In genomic region chr18:36481935-36482334, GRCh38 we compare ENCODE assay signal across 27 cellular contexts.
"Had no signal": no experiment of that assay in that cellular context is flagged by ENCODE, and none has a peak within 500 bp of the region (broad histone marks: within the 10 kb centered on the region; RNA-seq: fewer than 3 reads in every experiment).

No MANE protein-coding gene starts in this region.

- FAIRE-seq: TTC549 had no signal

- H3K4me3 ChIP-seq: adrenal gland, body of pancreas, esophagus muscularis mucosa, heart right ventricle, right lobe of liver, uterus had no signal

- H3K27me3 ChIP-seq: adrenal gland, body of pancreas, esophagus muscularis mucosa, foreskin keratinocyte, heart right ventricle, neutrophil, right lobe of liver, uterus had no signal

- DNase-seq: activated CD4-positive, alpha-beta memory T cell treated with anti-CD3 and anti-CD28 coated beads for 36 hours; activated CD4-positive, alpha-beta T cell treated with anti-CD3 and anti-CD28 coated beads, Interleukin-2, amount 10 ng/mL, durations not matched to agents 24 days and 14 days; activated CD4-positive, CD25-positive, alpha-beta regulatory T cell treated with anti-CD3 and anti-CD28 coated beads, Interleukin-2, amount 50 U/mL, for 72 hours; activated CD8-positive, alpha-beta memory T cell treated with anti-CD3 and anti-CD28 coated beads, Interleukin-2, amount 50 U/mL, for 4 hours; activated effector memory CD4-positive, alpha-beta T cell treated with anti-CD3 and anti-CD28 coated beads, Interleukin-2, amount 50 U/mL, for 16 hours; activated naive CD4-positive, alpha-beta T cell treated with anti-CD3 and anti-CD28 coated beads for 36 hours; activated naive CD8-positive, alpha-beta T cell treated with anti-CD3 and anti-CD28 coated beads for 36 hours; activated T-cell treated with anti-CD3 and anti-CD28 coated beads, Interleukin-2, amount 50 U/mL, for 1 hour; aorta; body of pancreas; foreskin keratinocyte; heart right ventricle; left cardiac atrium; naive B cell; right lobe of liver; stimulated activated CD4-positive, alpha-beta T cell treated with anti-CD3 and anti-CD28 coated beads, Interleukin-4, amount 100 ng/mL, for 4 hours; stimulated activated CD8-positive, alpha-beta memory T cell treated with anti-CD3 and anti-CD28 coated beads, Interleukin-4, amount 100 ng/mL, for 48 hours; stimulated activated naive CD8-positive, alpha-beta T cell treated with anti-CD3 and anti-CD28 coated beads, Interleukin-15, amount 100 ng/mL, for 72 hours; substantia nigra; T-helper 9 cell; uterus; WERI-Rb-1 had no signal

- H3K27ac ChIP-seq: adrenal gland, body of pancreas, esophagus muscularis mucosa, foreskin keratinocyte, neutrophil, right lobe of liver, uterus, WERI-Rb-1 had no signal

- H3K36me3 ChIP-seq: adrenal gland, esophagus muscularis mucosa, heart right ventricle, neutrophil, right lobe of liver, uterus, WERI-Rb-1 had no signal

- H3K9me3 ChIP-seq: adrenal gland, body of pancreas, esophagus muscularis mucosa, heart right ventricle, neutrophil, right lobe of liver, uterus had no signal

- ATAC-seq: stimulated activated memory B cell treated with anti-CD40 and anti-IgM and Interleukin-4, amounts not matched to agents 10 μg/mL and 1 μg/mL and 100 μg/mL, for 72 hours; stimulated activated naive CD8-positive, alpha-beta T cell treated with anti-CD3 and anti-CD28 coated beads, Interleukin-15, amount 100 ng/mL, for 72 hours had no signal

- H3K4me1 ChIP-seq: adrenal gland, body of pancreas, foreskin keratinocyte, right lobe of liver, uterus had no signal
